ENCODE assay signal across 13 cellular contexts in the genomic region with DNA sequence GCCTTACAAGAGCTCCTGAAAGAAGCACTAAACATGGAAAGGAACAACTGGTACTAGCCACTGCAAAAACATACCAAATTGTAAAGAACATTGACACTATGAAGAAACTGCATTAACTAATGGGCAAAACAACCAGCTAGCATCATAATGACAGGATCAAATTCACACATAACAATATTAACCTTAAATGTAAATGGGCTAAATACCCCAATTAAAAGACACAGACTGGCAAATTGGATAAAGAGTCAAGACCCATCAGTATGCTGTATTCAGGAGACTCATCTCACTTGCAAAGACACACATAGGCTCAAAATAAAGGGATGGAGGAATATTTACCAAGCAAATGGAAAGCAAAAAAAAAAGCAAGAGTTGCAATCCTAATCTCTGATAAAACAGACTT. TPM values are rescaled to one million over a fixed set of nuclear protein-coding genes. Genes with fewer than 3 reads are reported as not detected.
"Had no signal": no experiment of that assay in that cellular context is flagged by ENCODE, and none has a peak within 500 bp of the region (broad histone marks: within the 10 kb centered on the region; RNA-seq: fewer than 3 reads in every experiment).

No MANE protein-coding gene starts in this region.

RNA-seq across cellular contexts. Expression of a gene that starts 34.1 kb away (rescaled TPM):
- total RNA-seq: stomach, subcutaneous adipose tissue, suprapubic skin, temporal lobe, thoracic aorta, thyroid gland, tibial nerve, transverse colon, upper lobe of right lung, ureter, urinary bladder, uterus, vagina had no signal
- polyA plus RNA-seq: stomach, urinary bladder had no signal
